Comparison of ENCODE assay signal across 1 cellular context in the genomic region with DNA sequence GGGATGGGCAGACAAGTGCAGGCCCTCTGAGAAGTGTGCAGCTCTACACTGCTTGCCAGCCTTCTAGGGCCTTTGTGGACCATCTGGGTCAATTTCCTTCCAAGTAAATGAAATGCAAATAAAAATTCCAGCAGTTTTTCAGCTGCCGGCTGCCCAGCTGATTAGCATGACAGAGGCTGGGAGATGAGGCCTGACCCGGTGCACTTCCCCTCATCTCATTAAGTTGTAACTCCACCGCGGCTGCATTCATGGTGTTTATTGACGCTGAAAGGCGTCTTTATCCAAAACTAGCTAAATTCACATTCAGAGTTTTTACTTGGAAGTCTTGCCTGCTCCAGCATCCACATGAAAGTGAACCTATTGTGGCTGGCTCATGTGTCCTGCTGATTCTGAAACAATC.
TF ChIP-seq lines count a peak whose summit lies in the region.

No MANE protein-coding gene starts in this region.

TF ChIP-seq in H1, 55 proteins besides CTCF, POLR2A, EP300 and RAD21:
- TF ChIP-seq GABPA (IDR thresholded peaks at IDR 0.05; ENCODE audit: borderline replicate concordance, insufficient read depth, low read length), result no peak
- TF ChIP-seq SP1 (IDR thresholded peaks at IDR 0.05; ENCODE audit: low read depth, low read length), result no peak
- no peak for TF ChIP-seq E2F6 (IDR thresholded peaks at IDR 0.05)
- no peak for TF ChIP-seq CHD7 (IDR thresholded peaks at IDR 0.05; ENCODE audit: insufficient replicate concordance, low read length)
- TF ChIP-seq TBP (IDR thresholded peaks at IDR 0.05; ENCODE audit: low read depth, low read length), result no peak
- TF ChIP-seq KDM4A (IDR thresholded peaks at IDR 0.05; ENCODE audit: low read depth, low read length, severe bottlenecking), result no peak
- no peak for TF ChIP-seq KDM1A (IDR thresholded peaks at IDR 0.05; ENCODE audit: borderline replicate concordance, low read length)
- TF ChIP-seq USF2 (IDR thresholded peaks at IDR 0.05; ENCODE audit: low read length), result no peak
- no peak for TF ChIP-seq POLR2AphosphoS5 (IDR thresholded peaks at IDR 0.05; ENCODE audit: low read depth, low read length)
- no peak for TF ChIP-seq SP4 (IDR thresholded peaks at IDR 0.05; ENCODE audit: low read length)
- no peak for TF ChIP-seq SUZ12 (IDR thresholded peaks at IDR 0.05; ENCODE audit: low read length)
- TF ChIP-seq FOSL1 (IDR thresholded peaks at IDR 0.05; ENCODE audit: insufficient read depth, low read depth, low read length), result no peak
- TF ChIP-seq SP2 (IDR thresholded peaks at IDR 0.05; ENCODE audit: low read length), result no peak
- TF ChIP-seq SIX5 (IDR thresholded peaks at IDR 0.05; ENCODE audit: low read depth, low read length), result no peak
- no peak for TF ChIP-seq PHF8 (conservative IDR thresholded peaks at IDR 0.05; ENCODE audit: low read depth, low read length)
- TF ChIP-seq CHD1 (IDR thresholded peaks at IDR 0.05; ENCODE audit: low read depth, low read length), result no peak
- TF ChIP-seq TAF1 (IDR thresholded peaks at IDR 0.05; ENCODE audit: low read depth, low read length), result no peak
- no peak for TF ChIP-seq SIRT6 (IDR thresholded peaks at IDR 0.05; ENCODE audit: low read length)
